1 cellular context compared by ENCODE assay signal in the genomic region with DNA sequence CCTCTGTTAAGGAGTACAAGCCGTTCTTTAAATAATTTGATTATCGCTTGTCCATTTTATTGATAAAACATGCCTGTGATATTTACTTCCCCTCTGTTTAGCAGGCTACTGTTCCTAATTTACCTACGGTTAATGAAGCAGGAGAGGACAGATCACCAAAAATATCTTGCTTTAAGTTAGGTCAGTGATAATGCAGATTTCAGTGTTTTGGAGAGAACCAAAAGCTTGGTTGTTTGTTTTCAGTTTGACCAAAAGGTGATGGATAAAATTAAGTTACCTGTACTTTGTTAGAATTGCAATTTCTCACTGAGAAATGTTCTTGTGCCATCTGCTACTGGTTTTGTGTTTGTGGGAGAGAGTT.
TF ChIP-seq lines count a peak whose summit lies in the region.

No MANE protein-coding gene starts in this region.

TF ChIP-seq in K562, 482 proteins besides CTCF, POLR2A, EP300 and RAD21:
- TF ChIP-seq ZEB2 (IDR thresholded peaks at IDR 0.05) (0 out of 2 replicates have a peak, but pooled peaks have one; percentile 17), NCOR1 (IDR thresholded peaks at IDR 0.05) (no peak)
- TF ChIP-seq, protein P1, sequence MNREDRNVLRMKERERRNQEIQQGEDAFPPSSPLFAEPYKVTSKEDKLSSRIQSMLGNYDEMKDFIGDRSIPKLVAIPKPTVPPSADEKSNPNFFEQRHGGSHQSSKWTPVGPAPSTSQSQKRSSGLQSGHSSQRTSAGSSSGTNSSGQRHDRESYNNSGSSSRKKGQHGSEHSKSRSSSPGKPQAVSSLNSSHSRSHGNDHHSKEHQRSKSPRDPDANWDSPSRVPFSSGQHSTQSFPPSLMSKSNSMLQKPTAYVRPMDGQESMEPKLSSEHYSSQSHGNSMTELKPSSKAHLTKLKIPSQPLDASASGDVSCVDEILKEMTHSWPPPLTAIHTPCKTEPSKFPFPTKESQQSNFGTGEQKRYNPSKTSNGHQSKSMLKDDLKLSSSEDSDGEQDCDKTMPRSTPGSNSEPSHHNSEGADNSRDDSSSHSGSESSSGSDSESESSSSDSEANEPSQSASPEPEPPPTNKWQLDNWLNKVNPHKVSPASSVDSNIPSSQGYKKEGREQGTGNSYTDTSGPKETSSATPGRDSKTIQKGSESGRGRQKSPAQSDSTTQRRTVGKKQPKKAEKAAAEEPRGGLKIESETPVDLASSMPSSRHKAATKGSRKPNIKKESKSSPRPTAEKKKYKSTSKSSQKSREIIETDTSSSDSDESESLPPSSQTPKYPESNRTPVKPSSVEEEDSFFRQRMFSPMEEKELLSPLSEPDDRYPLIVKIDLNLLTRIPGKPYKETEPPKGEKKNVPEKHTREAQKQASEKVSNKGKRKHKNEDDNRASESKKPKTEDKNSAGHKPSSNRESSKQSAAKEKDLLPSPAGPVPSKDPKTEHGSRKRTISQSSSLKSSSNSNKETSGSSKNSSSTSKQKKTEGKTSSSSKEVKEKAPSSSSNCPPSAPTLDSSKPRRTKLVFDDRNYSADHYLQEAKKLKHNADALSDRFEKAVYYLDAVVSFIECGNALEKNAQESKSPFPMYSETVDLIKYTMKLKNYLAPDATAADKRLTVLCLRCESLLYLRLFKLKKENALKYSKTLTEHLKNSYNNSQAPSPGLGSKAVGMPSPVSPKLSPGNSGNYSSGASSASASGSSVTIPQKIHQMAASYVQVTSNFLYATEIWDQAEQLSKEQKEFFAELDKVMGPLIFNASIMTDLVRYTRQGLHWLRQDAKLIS (CRISPR knock-in tag; IDR thresholded peaks at IDR 0.05): 0 out of 2 replicates have a peak, but pooled peaks have one; percentile 17
